Comparison of ENCODE assay signal across 8 cellular contexts in genomic region chr1:201955009-201955749, GRCh38. TPM values are rescaled to one million over a fixed set of nuclear protein-coding genes. Genes with fewer than 3 reads are reported as not detected.
DNase-seq lines count a peak whose midpoint lies in the region; ATAC-seq and TF ChIP-seq lines count a peak whose summit lies in the region.

TIMM17A (plus strand) TSS chr1:201955503; CDS start chr1:201955527, 24 bp downstream.

- peak within 1 kb of the TSS; percentile 78 for H3K4me2 ChIP-seq in mesendoderm (ENCODE audit: low read length)

- peak; percentile 99 for ATAC-seq in GM21381 (IDR thresholded peaks at IDR 0.05; ENCODE audit: unreplicated experiment)
- ATAC-seq in activated CD8-positive, alpha-beta memory T cell treated with anti-CD3 and anti-CD28 coated beads, Interleukin-2, amount 10 ng/mL, durations not matched to agents 7 days and 5 days = peak; percentile 99

- peaks cover 12% of the 10 kb centered on the region for H3K36me3 Mint-ChIP-seq in activated CD8-positive, alpha-beta memory T cell treated with anti-CD3 and anti-CD28 coated beads, Interleukin-2, amount 10 ng/mL, durations not matched to agents 7 days and 5 days
- peaks cover 20% of the 10 kb centered on the region for H3K36me3 Mint-ChIP-seq in endodermal cell (ENCODE audit: low read depth)

- H4K5ac ChIP-seq in mesendoderm (ENCODE audit: low read length) = no peak within 1 kb of the TSS

- peaks cover 5% of the 10 kb centered on the region for H3K79me1 ChIP-seq in mesendoderm (ENCODE audit: low read length)

- CTCF ChIA-PET in activated CD8-positive, alpha-beta memory T cell treated with anti-CD3 and anti-CD28 coated beads, Interleukin-2, amount 10 ng/mL, durations not matched to agents 7 days and 5 days (lab: Charles Lee) = interaction anchor here (0.6 to 3.1 kb wide), 10 partner anchors 10 to 442 kb away, joined by 3 to 28 read pairs (median 4); partner anchors contain the start of gene PTPN7

- H3K4me1 ChIP-seq in NT2/D1 (ENCODE audit: insufficient read depth, insufficient read length) (peaks cover 2% of the 10 kb centered on the region), endodermal cell (ENCODE audit: control insufficient read depth, insufficient read depth, low read length) (peaks cover 2% of the 10 kb centered on the region), mesendoderm (ENCODE audit: control insufficient read depth, low read depth, low read length) (no peaks in the 10 kb centered on the region)

- H4K8ac ChIP-seq in mesendoderm (ENCODE audit: low read depth, low read length) = no peak within 1 kb of the TSS

- no peak within 1 kb of the TSS for H3K23ac ChIP-seq in mesendoderm (ENCODE audit: low read length)

- no peaks in the 10 kb centered on the region for H3K9me3 Mint-ChIP-seq in activated CD8-positive, alpha-beta memory T cell treated with anti-CD3 and anti-CD28 coated beads, Interleukin-2, amount 10 ng/mL, durations not matched to agents 7 days and 5 days (ENCODE audit: low read depth)
- H3K9me3 Mint-ChIP-seq in endodermal cell = no peaks in the 10 kb centered on the region

- H2BK5ac ChIP-seq in mesendoderm (ENCODE audit: low read length) = peak within 1 kb of the TSS; percentile 72

- peaks cover 3% of the 10 kb centered on the region for H3K27me3 Mint-ChIP-seq in activated CD8-positive, alpha-beta memory T cell treated with anti-CD3 and anti-CD28 coated beads, Interleukin-2, amount 10 ng/mL, durations not matched to agents 7 days and 5 days
- peaks cover 3% of the 10 kb centered on the region for H3K27me3 Mint-ChIP-seq in endodermal cell (ENCODE audit: insufficient read depth)

- H3K36me3 ChIP-seq in NT2/D1 (ENCODE audit: insufficient read depth, insufficient read length, low read length) (peaks cover 33% of the 10 kb centered on the region), endodermal cell (ENCODE audit: control insufficient read depth, insufficient read depth, low read length) (peaks cover 26% of the 10 kb centered on the region), mesendoderm (ENCODE audit: control insufficient read depth, insufficient read depth, low read length) (no peaks in the 10 kb centered on the region)

- DNase-seq in COR-L47 (lab: John Stamatoyannopoulos, UW) = peak; percentile 97
- DNase-seq in HUDEP-2 (lab: John Stamatoyannopoulos, UW; ENCODE audit: unreplicated experiment in 76 of 76) = peak; percentile 28 to 97 (median 91)
- peak; percentile 97 for DNase-seq in NT2/D1 (ENCODE audit: low read depth, low spot score)
- peak; percentile 98 for DNase-seq in activated CD8-positive, alpha-beta memory T cell treated with anti-CD3 and anti-CD28 coated beads, Interleukin-2, amount 10 ng/mL, durations not matched to agents 7 days and 5 days
- peak; percentile 98 for DNase-seq in endodermal cell
- DNase-seq in mesendoderm = peak; percentile 99
- peak; percentile 88 for DNase-seq in stimulated activated CD8-positive, alpha-beta memory T cell treated with anti-CD3 and anti-CD28 coated beads, Interleukin-15, amount 100 ng/mL, for 1 hour (ENCODE audit: low read depth)

- H3K56ac ChIP-seq in mesendoderm (ENCODE audit: low read length) = peak within 1 kb of the TSS; percentile 98

- 1 to 6% methylated on average over 20 to 46 of the region's 46 CpGs for WGBS in endodermal cell (ENCODE audit: insufficient coverage in 1 of 2, insufficient read length in 1 of 2), 2 experiments
- no CpG with 5 or more reads among the region's 46 CpGs for WGBS in mesendoderm (ENCODE audit: extremely low coverage, insufficient coverage, low lambda C conversion rate)

- H3K27ac Mint-ChIP-seq in activated CD8-positive, alpha-beta memory T cell treated with anti-CD3 and anti-CD28 coated beads, Interleukin-2, amount 10 ng/mL, durations not matched to agents 7 days and 5 days = peak within 1 kb of the TSS; percentile 94
- H3K27ac Mint-ChIP-seq in endodermal cell = peak within 1 kb of the TSS; percentile 99

- peak within 1 kb of the TSS; percentile 97 for H3K4me3 Mint-ChIP-seq in activated CD8-positive, alpha-beta memory T cell treated with anti-CD3 and anti-CD28 coated beads, Interleukin-2, amount 10 ng/mL, durations not matched to agents 7 days and 5 days
- H3K4me3 Mint-ChIP-seq in endodermal cell = peak within 1 kb of the TSS; percentile 99

- H3K27me3 ChIP-seq in NT2/D1 (ENCODE audit: insufficient read depth, insufficient read length) (no peaks in the 10 kb centered on the region), endodermal cell (ENCODE audit: control insufficient read depth, insufficient read depth, low read length, poor library complexity, severe bottlenecking) (no peaks in the 10 kb centered on the region), mesendoderm (ENCODE audit: insufficient read depth, low read length, poor library complexity) (no peaks in the 10 kb centered on the region)

- H2BK120ac ChIP-seq in mesendoderm (ENCODE audit: low read depth, low read length) = no peak within 1 kb of the TSS

- no peak within 1 kb of the TSS for H3K18ac ChIP-seq in mesendoderm (ENCODE audit: low read length)

- no peak within 1 kb of the TSS for H2AK5ac ChIP-seq in mesendoderm (ENCODE audit: low read length)

- TF ChIP-seq CTCF in endodermal cell (conservative IDR thresholded peaks at IDR 0.05) = no peak

- H3K4me3 ChIP-seq in NT2/D1 (ENCODE audit: insufficient read length, low read depth) = peak within 1 kb of the TSS; percentile 100
- H3K4me3 ChIP-seq in endodermal cell (ENCODE audit: low read length) = peak within 1 kb of the TSS; percentile 99
- peak within 1 kb of the TSS; percentile 96 for H3K4me3 ChIP-seq in mesendoderm (ENCODE audit: low read length)

- no peak within 1 kb of the TSS for H3K4ac ChIP-seq in mesendoderm (ENCODE audit: low read depth, low read length)

- H3K79me2 ChIP-seq in mesendoderm (ENCODE audit: control insufficient read depth, insufficient read depth, low read length) = peaks cover 17% of the 10 kb centered on the region

- peaks cover 17% of the 10 kb centered on the region for H3K4me1 Mint-ChIP-seq in activated CD8-positive, alpha-beta memory T cell treated with anti-CD3 and anti-CD28 coated beads, Interleukin-2, amount 10 ng/mL, durations not matched to agents 7 days and 5 days
- peaks cover 2% of the 10 kb centered on the region for H3K4me1 Mint-ChIP-seq in endodermal cell

- peak within 1 kb of the TSS; percentile 68 for H3K27ac ChIP-seq in endodermal cell (ENCODE audit: low read depth, low read length)
- no peak within 1 kb of the TSS for H3K27ac ChIP-seq in mesendoderm (ENCODE audit: low read depth, low read length)

- H3K9ac ChIP-seq in NT2/D1 (ENCODE audit: insufficient read length, low read depth) (peak within 1 kb of the TSS; percentile 100), endodermal cell (ENCODE audit: extremely low read depth, low read length, poor library complexity, severe bottlenecking) (peak within 1 kb of the TSS; percentile 86), mesendoderm (ENCODE audit: low read length) (peak within 1 kb of the TSS; percentile 93)

- H3K9me3 ChIP-seq in NT2/D1 (ENCODE audit: insufficient read depth, low read length) (no peaks in the 10 kb centered on the region), endodermal cell (ENCODE audit: control insufficient read depth, low read length) (no peaks in the 10 kb centered on the region)

- no peak within 1 kb of the TSS for H2BK15ac ChIP-seq in mesendoderm (replicated peaks; ENCODE audit: low read depth)

RNA-seq across cellular contexts. Expression of gene TIMM17A, which starts in this region (rescaled TPM):
- total RNA-seq in activated CD8-positive, alpha-beta memory T cell treated with anti-CD3 and anti-CD28 coated beads, Interleukin-2, amount 10 ng/mL, durations not matched to agents 7 days and 5 days = 10 to 100 TPM; 43.0 to 68.7 TPM
- total RNA-seq in endodermal cell = 10 to 100 TPM; 41.7 to 47.4 TPM
- 47.7 TPM for polyA plus RNA-seq in endodermal cell (2013, experiment 1 of 2)
- 46.4 TPM for polyA plus RNA-seq in endodermal cell (2013, experiment 2 of 2)
- polyA plus RNA-seq in mesendoderm (2013, experiment 1 of 2) = 52.3 TPM
- polyA plus RNA-seq in mesendoderm (2013, experiment 2 of 2) = 50.5 TPM
